In genomic region chr15:25670025-25670554, GRCh38 we compare ENCODE assay signal across 2 cellular contexts.
TF ChIP-seq lines count a peak whose summit lies in the region.

No MANE protein-coding gene starts in this region.

TF ChIP-seq in GM23338, 12 proteins besides CTCF, POLR2A, EP300 and RAD21 (continued from another document):
- TF ChIP-seq CREB1 (CRISPR knock-in tag; IDR thresholded peaks at IDR 0.05; ENCODE audit: low read depth): peak; percentile 53; the same call in 1 of the 2 replicates
- TF ChIP-seq EZH2 (IDR thresholded peaks at IDR 0.05; ENCODE audit: low read depth, unreplicated experiment): no peak
- no peak; the same call in 1 of the 2 replicates for TF ChIP-seq POLR2AphosphoS5 (IDR thresholded peaks at IDR 0.05; ENCODE audit: low read depth)
- peak; percentile 83 for TF ChIP-seq ZNF462 (CRISPR knock-in tag; IDR thresholded peaks at IDR 0.05)
- no peak for TF ChIP-seq JUNB (IDR thresholded peaks at IDR 0.05; ENCODE audit: unreplicated experiment)

TF ChIP-seq in WTC11, 78 proteins besides CTCF, POLR2A, EP300 and RAD21 (continued from another document):
- no peak for TF ChIP-seq IRF1 (CRISPR knock-in tag; IDR thresholded peaks at IDR 0.05)
- 0 out of 2 replicates have a peak, but pooled peaks have one; percentile 28 for TF ChIP-seq SMAD3 (CRISPR knock-in tag; IDR thresholded peaks at IDR 0.05; ENCODE audit: borderline replicate concordance)
- TF ChIP-seq ETV6 (CRISPR knock-in tag; IDR thresholded peaks at IDR 0.05): 0 out of 2 replicates have a peak, but pooled peaks have one; percentile 31
- peak; percentile 84 for TF ChIP-seq USF1 (CRISPR knock-in tag; IDR thresholded peaks at IDR 0.05)
- no peak for TF ChIP-seq HMGA2 (CRISPR knock-in tag; IDR thresholded peaks at IDR 0.05)
- TF ChIP-seq HMGXB4 (CRISPR knock-in tag; IDR thresholded peaks at IDR 0.05): no peak
- no peak for TF ChIP-seq ZNF512 (CRISPR knock-in tag; IDR thresholded peaks at IDR 0.05; ENCODE audit: borderline replicate concordance)
- TF ChIP-seq ATF3 (CRISPR knock-in tag; conservative IDR thresholded peaks at IDR 0.05): no peak
- TF ChIP-seq FOXK1 (CRISPR knock-in tag; IDR thresholded peaks at IDR 0.05): 0 out of 2 replicates have a peak, but pooled peaks have one; percentile 32
- no peak for TF ChIP-seq IRF2 (CRISPR knock-in tag; IDR thresholded peaks at IDR 0.05; ENCODE audit: borderline replicate concordance, low read depth)
- no peak for TF ChIP-seq ERG (CRISPR knock-in tag; IDR thresholded peaks at IDR 0.05)
- TF ChIP-seq JAZF1 (CRISPR knock-in tag; IDR thresholded peaks at IDR 0.05): no peak
- TF ChIP-seq ZNF423 (CRISPR knock-in tag; IDR thresholded peaks at IDR 0.05): peak; percentile 52; the same call in 1 of the 2 replicates
- TF ChIP-seq RELA (CRISPR knock-in tag; IDR thresholded peaks at IDR 0.05; ENCODE audit: borderline replicate concordance): no peak
- no peak for TF ChIP-seq ZNF425 (CRISPR knock-in tag; conservative IDR thresholded peaks at IDR 0.05)
- no peak for TF ChIP-seq STAT6 (CRISPR knock-in tag; conservative IDR thresholded peaks at IDR 0.05; ENCODE audit: low read depth)
- no peak for TF ChIP-seq CREB1 (CRISPR knock-in tag; IDR thresholded peaks at IDR 0.05)
- TF ChIP-seq ZNF138 (CRISPR knock-in tag; conservative IDR thresholded peaks at IDR 0.05): no peak
